10 cellular contexts compared by ENCODE assay signal in genomic region chr12:1993341-1993740, GRCh38.
A peak's percentile ranks its signal among the peaks of the same experiment; 100 is the strongest.
DNase-seq lines count a peak whose midpoint lies in the region; TF ChIP-seq lines count a peak whose summit lies in the region.
"Had no signal": no experiment of that assay in that cellular context is flagged by ENCODE, and none has a peak within 500 bp of the region (broad histone marks: within the 10 kb centered on the region; RNA-seq: fewer than 3 reads in every experiment).

No MANE protein-coding gene starts in this region.

- TF ChIP-seq CTCF in tibial artery (IDR thresholded peaks at IDR 0.05) = no peak

- H3K4me3 ChIP-seq in tibial artery = no peak overlapping the region
- H3K4me3 ChIP-seq: lung had no signal

- H3K9me3 ChIP-seq in tibial artery = no peaks in the 10 kb centered on the region

- H3K36me3 ChIP-seq in tibial artery = peaks cover 42 to 59% (median 46%) of the 10 kb centered on the region in 3 donors

- no peak overlapping the region for H3K27ac ChIP-seq in tibial artery

- H3K27me3 ChIP-seq in tibial artery = no peaks in the 10 kb centered on the region

- intact Hi-C loops in tibial artery (cut with DNase I; ENCODE audit: low total_unique reads) = no loop called here

- DNase-seq in EH (ENCODE audit: low read depth) = peak; percentile 91
- DNase-seq in NOMO-1 treated with DMSO at 0.1 percent for 48 hours (lab: John Stamatoyannopoulos, UW; ENCODE audit: unreplicated experiment) = peak; percentile 47
- peak; percentile 91 for DNase-seq in dedifferentiated amniotic fluid mesenchymal stem cell (ENCODE audit: extremely low spot score)
- peak; percentile 89 for DNase-seq in non-pigmented ciliary epithelial cell (ENCODE audit: low read depth)
- DNase-seq in NCI-H774 (lab: John Stamatoyannopoulos, UW) = no peak
- no peak for DNase-seq in GOT3 (lab: John Stamatoyannopoulos, UW)
- no peak for DNase-seq in SKM-1 (lab: John Stamatoyannopoulos, UW; ENCODE audit: unreplicated experiment)
- DNase-seq in tibial artery = no peak
- DNase-seq: NCI-H1436 treated with DMSO at 0.1 percent for 48 hours had no signal

- H3K4me1 ChIP-seq in tibial artery = peaks cover 0 to 22% (median 4%) of the 10 kb centered on the region in 4 donors

Comparison
In these comparisons a context has a peak if more than half of its experiments do, and no peak if none do; other contexts are left out.
1. DNase-seq: peak in EH (single experiment), NOMO-1 treated with DMSO at 0.1 percent for 48 hours (single experiment), dedifferentiated amniotic fluid mesenchymal stem cell (single experiment) and non-pigmented ciliary epithelial cell (single experiment); none in NCI-H774 (single experiment), GOT3 (single experiment), SKM-1 (single experiment) and tibial artery (0 of 2).